ENCODE assay signal across 1 cellular context in the genomic region with DNA sequence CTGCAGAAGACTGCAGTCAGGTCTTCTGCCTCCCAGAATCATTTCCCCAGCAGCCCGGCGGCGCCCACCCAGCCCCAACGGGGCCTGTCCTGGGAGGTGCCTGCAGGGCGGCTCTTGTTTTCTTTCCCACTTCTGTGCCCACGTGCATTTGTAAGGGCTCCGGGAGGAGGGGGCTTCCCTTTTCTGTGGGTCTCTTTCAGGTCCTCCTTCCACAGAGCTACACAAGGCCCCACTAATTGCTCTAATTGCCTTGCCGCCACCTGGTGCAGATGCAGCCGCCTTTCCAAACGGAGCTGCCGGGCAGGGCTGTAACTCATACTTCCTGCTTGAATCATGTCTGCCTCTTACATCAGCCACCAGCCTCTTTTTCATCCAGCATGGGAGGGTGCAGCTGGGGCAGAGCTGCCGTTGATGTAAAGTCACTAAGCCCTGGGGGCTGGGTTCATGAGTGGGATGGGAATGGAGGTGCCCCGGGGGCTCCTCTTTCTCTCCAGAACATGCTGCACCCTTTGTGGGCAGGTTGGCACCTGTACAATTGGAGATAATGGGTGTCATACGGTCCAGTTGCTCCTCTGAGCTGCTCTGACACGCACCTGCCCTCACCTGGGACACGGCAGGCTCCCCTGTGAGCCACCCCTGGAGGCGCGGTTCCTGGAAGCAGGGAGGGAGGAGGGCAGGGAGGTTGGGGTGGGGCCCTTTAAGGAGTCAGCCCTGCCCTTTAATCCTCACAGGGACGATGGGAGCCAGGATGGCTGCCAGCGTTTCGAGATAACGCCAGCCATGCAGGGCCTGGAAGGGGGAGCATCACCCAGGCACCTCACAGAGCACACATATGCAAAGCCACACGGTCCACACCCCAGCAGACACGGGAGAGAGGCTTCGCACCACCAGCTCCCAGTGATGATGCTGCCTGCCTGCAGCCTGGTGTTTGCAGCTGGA.
A peak's percentile ranks its signal among the peaks of the same experiment; 100 is the strongest.
TF ChIP-seq lines count a peak whose summit lies in the region.

No MANE protein-coding gene starts in this region.

TF ChIP-seq in K562, 482 proteins besides CTCF, POLR2A, EP300 and RAD21 (continued from another document and continues in another):
- TF ChIP-seq, protein P1, sequence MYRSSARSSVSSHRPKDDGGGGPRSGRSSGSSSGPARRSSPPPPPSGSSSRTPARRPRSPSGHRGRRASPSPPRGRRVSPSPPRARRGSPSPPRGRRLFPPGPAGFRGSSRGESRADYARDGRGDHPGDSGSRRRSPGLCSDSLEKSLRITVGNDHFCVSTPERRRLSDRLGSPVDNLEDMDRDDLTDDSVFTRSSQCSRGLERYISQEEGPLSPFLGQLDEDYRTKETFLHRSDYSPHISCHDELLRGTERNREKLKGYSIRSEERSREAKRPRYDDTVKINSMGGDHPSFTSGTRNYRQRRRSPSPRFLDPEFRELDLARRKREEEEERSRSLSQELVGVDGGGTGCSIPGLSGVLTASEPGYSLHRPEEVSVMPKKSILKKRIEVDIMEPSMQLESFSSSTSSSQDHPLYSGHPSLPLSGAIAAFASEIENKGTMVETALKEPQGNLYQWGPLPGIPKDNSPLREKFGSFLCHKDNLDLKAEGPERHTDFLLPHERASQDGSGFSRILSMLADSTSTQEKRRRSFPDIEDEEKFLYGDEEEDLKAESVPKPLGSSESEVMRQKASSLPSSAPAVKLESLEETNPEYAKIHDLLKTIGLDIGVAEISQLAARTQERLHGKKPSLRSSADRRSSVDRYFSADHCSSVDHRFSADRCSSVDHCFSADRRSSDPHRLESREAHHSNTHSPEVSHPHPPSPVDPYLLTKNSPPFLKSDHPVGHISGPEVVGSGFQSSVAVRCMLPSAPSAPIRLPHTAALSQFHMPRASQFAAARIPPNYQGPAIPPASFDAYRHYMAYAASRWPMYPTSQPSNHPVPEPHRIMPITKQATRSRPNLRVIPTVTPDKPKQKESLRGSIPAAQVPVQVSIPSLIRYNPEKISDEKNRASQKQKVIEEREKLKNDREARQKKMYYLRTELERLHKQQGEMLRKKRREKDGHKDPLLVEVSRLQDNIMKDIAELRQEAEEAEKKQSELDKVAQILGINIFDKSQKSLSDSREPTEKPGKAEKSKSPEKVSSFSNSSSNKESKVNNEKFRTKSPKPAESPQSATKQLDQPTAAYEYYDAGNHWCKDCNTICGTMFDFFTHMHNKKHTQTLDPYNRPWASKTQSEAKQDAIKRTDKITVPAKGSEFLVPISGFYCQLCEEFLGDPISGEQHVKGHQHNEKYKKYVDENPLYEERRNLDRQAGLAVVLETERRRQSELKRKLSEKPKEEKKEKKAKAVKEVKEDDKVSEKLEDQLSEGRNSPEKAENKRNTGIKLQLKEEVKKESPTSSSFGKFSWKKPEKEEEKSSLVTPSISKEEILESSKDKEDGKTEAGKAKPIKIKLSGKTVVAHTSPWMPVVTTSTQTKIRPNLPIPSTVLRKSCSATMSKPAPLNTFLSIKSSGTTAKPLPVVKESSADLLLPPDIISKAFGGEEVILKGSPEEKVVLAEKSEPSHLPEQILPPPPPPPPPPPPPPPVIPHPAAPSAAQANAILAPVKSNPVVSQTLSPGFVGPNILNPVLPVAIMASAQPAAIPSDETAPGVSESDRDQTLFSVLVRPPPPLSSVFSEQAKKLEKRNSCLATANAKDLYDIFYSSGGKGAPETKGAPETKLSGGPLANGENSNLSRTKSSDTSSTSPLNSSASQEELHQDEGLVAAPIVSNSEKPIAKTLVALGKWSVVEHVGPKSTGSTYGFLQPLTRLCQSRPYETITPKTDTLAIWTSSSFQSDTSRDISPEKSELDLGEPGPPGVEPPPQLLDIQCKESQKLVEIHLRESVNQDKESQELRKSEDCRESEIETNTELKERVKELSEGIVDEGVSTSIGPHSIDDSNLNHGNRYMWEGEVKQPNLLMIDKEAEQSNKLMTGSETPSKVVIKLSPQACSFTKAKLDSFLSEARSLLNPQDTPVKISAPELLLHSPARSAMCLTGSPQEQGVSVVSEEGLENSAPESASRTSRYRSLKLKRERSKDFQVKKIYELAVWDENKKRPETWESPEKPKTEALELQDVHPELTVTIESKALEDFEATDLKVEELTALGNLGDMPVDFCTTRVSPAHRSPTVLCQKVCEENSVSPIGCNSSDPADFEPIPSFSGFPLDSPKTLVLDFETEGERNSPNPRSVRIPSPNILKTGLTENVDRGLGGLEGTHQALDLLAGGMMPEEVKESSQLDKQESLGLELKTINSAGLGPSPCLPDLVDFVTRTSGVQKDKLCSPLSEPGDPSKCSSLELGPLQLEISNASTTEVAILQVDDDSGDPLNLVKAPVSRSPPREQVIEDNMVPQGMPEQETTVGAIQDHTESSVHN (IDR thresholded peaks at IDR 0.05; ENCODE audit: borderline replicate concordance in 1 of 2, low read depth in 1 of 2) = peak in 1 of 2 experiments; percentile 31; a peak in 1 of 4 replicates
- peak; percentile 98 for TF ChIP-seq ATF4 (CRISPR knock-in tag; IDR thresholded peaks at IDR 0.05)
- no peak for TF ChIP-seq TEAD2 (tag; IDR thresholded peaks at IDR 0.05)
- TF ChIP-seq LCOR (CRISPR knock-in tag; IDR thresholded peaks at IDR 0.05) = 0 out of 2 replicates have a peak, but pooled peaks have one; percentile 61
- no peak for TF ChIP-seq HMGN3 (IDR thresholded peaks at IDR 0.05; ENCODE audit: borderline replicate concordance, extremely low read depth, insufficient read length, low read depth, low read length)
- TF ChIP-seq CUX1 (CRISPR knock-in tag; IDR thresholded peaks at IDR 0.05) = peak; percentile 40; the same call in 1 of the 2 replicates
- TF ChIP-seq FOXJ2 (tag; IDR thresholded peaks at IDR 0.05) = 0 out of 2 replicates have a peak, but pooled peaks have one; percentile 52
- TF ChIP-seq CREM (IDR thresholded peaks at IDR 0.05; ENCODE audit: low read depth) = peak; percentile 12; the same call in 1 of the 2 replicates
- TF ChIP-seq ZKSCAN1 (IDR thresholded peaks at IDR 0.05; ENCODE audit: low read depth, low read length) = no peak
- TF ChIP-seq KDM2B (CRISPR knock-in tag; IDR thresholded peaks at IDR 0.05) = no peak
- TF ChIP-seq, protein P2, sequence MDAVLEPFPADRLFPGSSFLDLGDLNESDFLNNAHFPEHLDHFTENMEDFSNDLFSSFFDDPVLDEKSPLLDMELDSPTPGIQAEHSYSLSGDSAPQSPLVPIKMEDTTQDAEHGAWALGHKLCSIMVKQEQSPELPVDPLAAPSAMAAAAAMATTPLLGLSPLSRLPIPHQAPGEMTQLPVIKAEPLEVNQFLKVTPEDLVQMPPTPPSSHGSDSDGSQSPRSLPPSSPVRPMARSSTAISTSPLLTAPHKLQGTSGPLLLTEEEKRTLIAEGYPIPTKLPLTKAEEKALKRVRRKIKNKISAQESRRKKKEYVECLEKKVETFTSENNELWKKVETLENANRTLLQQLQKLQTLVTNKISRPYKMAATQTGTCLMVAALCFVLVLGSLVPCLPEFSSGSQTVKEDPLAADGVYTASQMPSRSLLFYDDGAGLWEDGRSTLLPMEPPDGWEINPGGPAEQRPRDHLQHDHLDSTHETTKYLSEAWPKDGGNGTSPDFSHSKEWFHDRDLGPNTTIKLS (IDR thresholded peaks at IDR 0.05; ENCODE audit: borderline replicate concordance, low read depth) = no peak
- no peak for TF ChIP-seq GABPB2 (CRISPR knock-in tag; conservative IDR thresholded peaks at IDR 0.05)
- no peak for TF ChIP-seq NR4A1 (CRISPR knock-in tag; IDR thresholded peaks at IDR 0.05)
- 0 out of 2 replicates have a peak, but pooled peaks have one; percentile 8 for TF ChIP-seq NR4A1 (tag; IDR thresholded peaks at IDR 0.05)
- TF ChIP-seq, protein P3, sequence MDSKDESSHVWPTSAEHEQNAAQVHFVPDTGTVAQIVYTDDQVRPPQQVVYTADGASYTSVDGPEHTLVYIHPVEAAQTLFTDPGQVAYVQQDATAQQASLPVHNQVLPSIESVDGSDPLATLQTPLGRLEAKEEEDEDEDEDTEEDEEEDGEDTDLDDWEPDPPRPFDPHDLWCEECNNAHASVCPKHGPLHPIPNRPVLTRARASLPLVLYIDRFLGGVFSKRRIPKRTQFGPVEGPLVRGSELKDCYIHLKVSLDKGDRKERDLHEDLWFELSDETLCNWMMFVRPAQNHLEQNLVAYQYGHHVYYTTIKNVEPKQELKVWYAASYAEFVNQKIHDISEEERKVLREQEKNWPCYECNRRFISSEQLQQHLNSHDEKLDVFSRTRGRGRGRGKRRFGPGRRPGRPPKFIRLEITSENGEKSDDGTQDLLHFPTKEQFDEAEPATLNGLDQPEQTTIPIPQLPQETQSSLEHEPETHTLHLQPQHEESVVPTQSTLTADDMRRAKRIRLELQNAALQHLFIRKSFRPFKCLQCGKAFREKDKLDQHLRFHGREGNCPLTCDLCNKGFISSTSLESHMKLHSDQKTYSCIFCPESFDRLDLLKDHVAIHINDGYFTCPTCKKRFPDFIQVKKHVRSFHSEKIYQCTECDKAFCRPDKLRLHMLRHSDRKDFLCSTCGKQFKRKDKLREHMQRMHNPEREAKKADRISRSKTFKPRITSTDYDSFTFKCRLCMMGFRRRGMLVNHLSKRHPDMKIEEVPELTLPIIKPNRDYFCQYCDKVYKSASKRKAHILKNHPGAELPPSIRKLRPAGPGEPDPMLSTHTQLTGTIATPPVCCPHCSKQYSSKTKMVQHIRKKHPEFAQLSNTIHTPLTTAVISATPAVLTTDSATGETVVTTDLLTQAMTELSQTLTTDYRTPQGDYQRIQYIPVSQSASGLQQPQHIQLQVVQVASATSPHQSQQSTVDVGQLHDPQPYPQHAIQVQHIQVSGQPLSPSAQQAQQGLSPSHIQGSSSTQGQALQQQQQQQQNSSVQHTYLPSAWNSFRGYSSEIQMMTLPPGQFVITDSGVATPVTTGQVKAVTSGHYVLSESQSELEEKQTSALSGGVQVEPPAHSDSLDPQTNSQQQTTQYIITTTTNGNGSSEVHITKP (IDR thresholded peaks at IDR 0.05; ENCODE audit: partially characterized antibody) = no peak
- peak; percentile 78 for TF ChIP-seq L3MBTL2 (IDR thresholded peaks at IDR 0.05)
- TF ChIP-seq, protein P4, sequence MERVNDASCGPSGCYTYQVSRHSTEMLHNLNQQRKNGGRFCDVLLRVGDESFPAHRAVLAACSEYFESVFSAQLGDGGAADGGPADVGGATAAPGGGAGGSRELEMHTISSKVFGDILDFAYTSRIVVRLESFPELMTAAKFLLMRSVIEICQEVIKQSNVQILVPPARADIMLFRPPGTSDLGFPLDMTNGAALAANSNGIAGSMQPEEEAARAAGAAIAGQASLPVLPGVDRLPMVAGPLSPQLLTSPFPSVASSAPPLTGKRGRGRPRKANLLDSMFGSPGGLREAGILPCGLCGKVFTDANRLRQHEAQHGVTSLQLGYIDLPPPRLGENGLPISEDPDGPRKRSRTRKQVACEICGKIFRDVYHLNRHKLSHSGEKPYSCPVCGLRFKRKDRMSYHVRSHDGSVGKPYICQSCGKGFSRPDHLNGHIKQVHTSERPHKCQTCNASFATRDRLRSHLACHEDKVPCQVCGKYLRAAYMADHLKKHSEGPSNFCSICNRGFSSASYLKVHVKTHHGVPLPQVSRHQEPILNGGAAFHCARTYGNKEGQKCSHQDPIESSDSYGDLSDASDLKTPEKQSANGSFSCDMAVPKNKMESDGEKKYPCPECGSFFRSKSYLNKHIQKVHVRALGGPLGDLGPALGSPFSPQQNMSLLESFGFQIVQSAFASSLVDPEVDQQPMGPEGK (CRISPR knock-in tag; IDR thresholded peaks at IDR 0.05; ENCODE audit: borderline replicate concordance) = peak; percentile 66; the same call in 1 of the 2 replicates
- no peak for TF ChIP-seq BRF1 (IDR thresholded peaks at IDR 0.05; ENCODE audit: borderline replicate concordance, extremely low read depth, insufficient read length)
- peak; percentile 85 for TF ChIP-seq JUND (IDR thresholded peaks at IDR 0.05; ENCODE audit: borderline replicate concordance, low read depth, low read length)
- peak; percentile 55; the same call in 1 of the 3 replicates for TF ChIP-seq JUND (tag; IDR thresholded peaks at IDR 0.05; ENCODE audit: borderline replicate concordance, low read depth, low read length)
- TF ChIP-seq NR2F6 (CRISPR knock-in tag; IDR thresholded peaks at IDR 0.05) = no peak
- peak; percentile 85 for TF ChIP-seq HDAC8 (tag; IDR thresholded peaks at IDR 0.05)
- TF ChIP-seq RBM22 (IDR thresholded peaks at IDR 0.05; ENCODE audit: low read depth, low read length, poor library complexity, severe bottlenecking) = no peak
- TF ChIP-seq NFE2 (IDR thresholded peaks at IDR 0.05; ENCODE audit: low read depth) = no peak
- TF ChIP-seq, protein P5, sequence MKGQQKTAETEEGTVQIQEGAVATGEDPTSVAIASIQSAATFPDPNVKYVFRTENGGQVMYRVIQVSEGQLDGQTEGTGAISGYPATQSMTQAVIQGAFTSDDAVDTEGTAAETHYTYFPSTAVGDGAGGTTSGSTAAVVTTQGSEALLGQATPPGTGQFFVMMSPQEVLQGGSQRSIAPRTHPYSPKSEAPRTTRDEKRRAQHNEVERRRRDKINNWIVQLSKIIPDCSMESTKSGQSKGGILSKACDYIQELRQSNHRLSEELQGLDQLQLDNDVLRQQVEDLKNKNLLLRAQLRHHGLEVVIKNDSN (CRISPR knock-in tag; IDR thresholded peaks at IDR 0.05) = no peak
- no peak for TF ChIP-seq ZNF140 (CRISPR knock-in tag; IDR thresholded peaks at IDR 0.05)
- peak; percentile 40 for TF ChIP-seq ZNF146 (CRISPR knock-in tag; IDR thresholded peaks at IDR 0.05; ENCODE audit: unreplicated experiment)
